ENCODE assay signal across 8 cellular contexts in the genomic region with DNA sequence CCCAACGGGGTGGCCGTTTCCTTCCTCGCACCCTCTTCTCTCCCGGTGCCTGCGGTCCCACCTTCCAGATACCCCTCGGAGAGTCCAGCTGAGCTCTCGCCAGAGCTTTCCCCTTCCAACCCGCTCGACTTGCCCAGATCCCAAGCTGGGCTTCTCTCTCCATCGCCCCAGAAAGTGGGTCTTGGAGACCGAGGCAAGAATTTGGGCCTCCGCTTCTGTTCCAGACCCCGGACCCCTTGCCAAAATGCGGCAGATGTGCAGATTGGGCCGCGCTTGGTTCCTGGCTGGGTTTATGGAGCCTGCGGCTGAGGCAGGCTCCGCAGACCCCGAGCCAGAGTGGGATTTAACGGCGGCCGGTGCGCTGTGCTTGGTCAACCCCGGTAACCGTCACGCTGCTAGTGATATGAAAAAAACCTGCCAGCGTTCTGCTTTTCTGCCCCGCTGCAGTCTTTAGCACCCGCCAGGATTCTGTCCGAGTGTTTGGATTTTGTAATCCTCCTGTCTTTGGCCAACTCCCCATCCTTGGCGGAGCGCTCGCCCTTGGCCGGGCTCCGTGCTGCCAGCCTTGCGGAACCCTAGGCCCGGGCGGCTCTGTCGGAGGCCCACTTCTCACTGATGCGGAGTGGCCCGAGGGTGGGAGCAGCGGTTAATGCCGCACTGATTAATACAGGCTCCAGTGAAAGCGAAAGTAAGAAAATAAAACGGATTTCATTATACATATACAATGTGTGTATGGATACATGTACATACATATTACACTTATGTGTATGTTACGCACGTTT. TPM values are rescaled to one million over a fixed set of nuclear protein-coding genes. Genes with fewer than 3 reads are reported as not detected.
A peak's percentile ranks its signal among the peaks of the same experiment; 100 is the strongest.
DNase-seq lines count a peak whose midpoint lies in the region; ATAC-seq and TF ChIP-seq lines count a peak whose summit lies in the region.

No MANE protein-coding gene starts in this region.

- peak overlapping the region; percentile 95 for H3K4me3 Mint-ChIP-seq in T-helper 1 cell treated with Interleukin-12 subunit alpha and Interleukin-12 subunit beta and Interleukin-4 antibody, amounts not matched to agents 30 μg/mL and 1 μg/mL, for 36 hours

- H3K27ac ChIP-seq in body of pancreas, result peak overlapping the region; percentile 18 to 76 (median 74)

- intact Hi-C loops in body of pancreas (cut with DNase I), result no loop called here

- H3K9me3 Mint-ChIP-seq in T-helper 1 cell treated with Interleukin-12 subunit alpha and Interleukin-12 subunit beta and Interleukin-4 antibody, amounts not matched to agents 30 μg/mL and 1 μg/mL, for 36 hours, result peaks cover 21% of the 10 kb centered on the region

- H3K27me3 Mint-ChIP-seq in T-helper 1 cell treated with Interleukin-12 subunit alpha and Interleukin-12 subunit beta and Interleukin-4 antibody, amounts not matched to agents 30 μg/mL and 1 μg/mL, for 36 hours (ENCODE audit: low read depth), result no peaks in the 10 kb centered on the region

- 4 to 7% methylated on average over 25 to 47 of the region's 47 CpGs for WGBS in body of pancreas, 2 donors

- H3K36me3 ChIP-seq in body of pancreas (replicated peaks in 1 of 2; ENCODE audit: insufficient read depth in 1 of 2, low read depth in 2 of 2) (no peaks in the 10 kb centered on the region), skeletal muscle satellite cell (ENCODE audit: insufficient read depth, low read length) (no peaks in the 10 kb centered on the region)

- DNase-seq in GM10248 (ENCODE audit: extremely low spot score) (peak; percentile 47), HS-27A (ENCODE audit: low read depth) (peak; percentile 17), body of pancreas (peak; percentile 22 to 33 (median 27))

- H3K4me2 ChIP-seq in skeletal muscle satellite cell (ENCODE audit: low read length), result peak overlapping the region; percentile 83

- H3K27ac Mint-ChIP-seq in T-helper 1 cell treated with Interleukin-12 subunit alpha and Interleukin-12 subunit beta and Interleukin-4 antibody, amounts not matched to agents 30 μg/mL and 1 μg/mL, for 36 hours, result peak overlapping the region; percentile 96

- H3K9me3 ChIP-seq in body of pancreas (peaks cover 0 to 6% (median 0%) of the 10 kb centered on the region in 3 donors), iPS-18c (ENCODE audit: control insufficient read depth, insufficient read depth, low read length) (no peaks in the 10 kb centered on the region), skeletal muscle satellite cell (replicated peaks; ENCODE audit: low read length) (no peaks in the 10 kb centered on the region)

- ATAC-seq in body of pancreas, result peak; percentile 57
- ATAC-seq in HG03565 (IDR thresholded peaks at IDR 0.05; ENCODE audit: unreplicated experiment), result no peak
- no peak for ATAC-seq in HG03469 (IDR thresholded peaks at IDR 0.05; ENCODE audit: unreplicated experiment)

- H3K4me1 ChIP-seq in body of pancreas, result peaks cover 14% of the 10 kb centered on the region
- peaks cover 4% of the 10 kb centered on the region for H3K4me1 ChIP-seq in skeletal muscle satellite cell (ENCODE audit: control insufficient read depth, insufficient read depth, low read length)

- H3K27me3 ChIP-seq in body of pancreas, result no peaks in the 10 kb centered on the region
- H3K27me3 ChIP-seq in skeletal muscle satellite cell (ENCODE audit: control insufficient read depth, insufficient read depth, low read length), result no peaks in the 10 kb centered on the region

- CTCF ChIA-PET in GM10248 (lab: Yijun Ruan, JAX), result interaction anchor here (1.2 kb wide), 2 partner anchors 9 to 160 kb away, joined by 5 read pairs; no protein-coding TSS in a partner anchor

- H3K36me3 Mint-ChIP-seq in T-helper 1 cell treated with Interleukin-12 subunit alpha and Interleukin-12 subunit beta and Interleukin-4 antibody, amounts not matched to agents 30 μg/mL and 1 μg/mL, for 36 hours (ENCODE audit: low read depth), result peaks cover 28% of the 10 kb centered on the region

- TF ChIP-seq CTCF in GM10248 (IDR thresholded peaks at IDR 0.05; ENCODE audit: control extremely low read depth, extremely low read depth, low read depth, missing control alignments), result no peak
- no peak for TF ChIP-seq CTCF in body of pancreas (IDR thresholded peaks at IDR 0.05)

- H3K4me1 Mint-ChIP-seq in T-helper 1 cell treated with Interleukin-12 subunit alpha and Interleukin-12 subunit beta and Interleukin-4 antibody, amounts not matched to agents 30 μg/mL and 1 μg/mL, for 36 hours (ENCODE audit: low read depth), result peaks cover 47% of the 10 kb centered on the region

- peak overlapping the region in 1 of 2 donors; percentile 11 for H3K4me3 ChIP-seq in body of pancreas
- H3K4me3 ChIP-seq in iPS-18c (ENCODE audit: insufficient read depth, low read depth, low read length), result peak overlapping the region; percentile 58
- peak overlapping the region; percentile 74 for H3K4me3 ChIP-seq in skeletal muscle satellite cell (ENCODE audit: low read length)

- H3K9ac ChIP-seq in skeletal muscle satellite cell (ENCODE audit: low read depth, low read length), result peak overlapping the region; percentile 88

- POLR2A ChIA-PET in GM10248 (lab: Yijun Ruan, JAX), result interaction anchor here (0.6 to 1.4 kb wide), 14 partner anchors 9 to 341 kb away, joined by 3 to 7 read pairs (median 4); a partner anchor contains a TSS

- TF ChIP-seq POLR2A in body of pancreas (IDR thresholded peaks at IDR 0.05), result no peak

RNA-seq across cellular contexts. Expression of a gene that starts 0.8 kb away (rescaled TPM):
- total RNA-seq in body of pancreas, result 10 to 100 TPM in 1 of 2 donors, 1 to 10 TPM in 1; 9.2 to 16.6 TPM
- total RNA-seq in skeletal muscle satellite cell (2012; rRNA removed), result 77.1 and 97.1 TPM in 2 replicates

RNA-seq across cellular contexts. Expression of a gene that starts 58.1 kb away (rescaled TPM):
- total RNA-seq in body of pancreas, result 1 to 10 TPM; 4.9 to 6.0 TPM
- 17.0 and 18.3 TPM in 2 replicates for total RNA-seq in skeletal muscle satellite cell (2012; rRNA removed)
